ENCODE assay signal across 18 cellular contexts in genomic region chr11:12668166-12668565, GRCh38. TPM values are rescaled to one million over a fixed set of nuclear protein-coding genes. Genes with fewer than 3 reads are reported as not detected.
"Had no signal": no experiment of that assay in that cellular context is flagged by ENCODE, and none has a peak within 500 bp of the region (broad histone marks: within the 10 kb centered on the region; RNA-seq: fewer than 3 reads in every experiment).

No MANE protein-coding gene starts in this region.

- H3K9me3 ChIP-seq: colonic mucosa, esophagus squamous epithelium, gastroesophageal sphincter, neutrophil, psoas muscle, stomach, thoracic aorta had no signal

- DNase-seq: colonic mucosa; dermis blood vessel endothelial cell; esophagus squamous epithelium; kidney; left cardiac atrium; left ventricle myocardium superior; mesendoderm; naive thymus-derived CD8-positive, alpha-beta T cell; psoas muscle; stimulated activated CD4-positive, alpha-beta T cell treated with anti-CD3 and anti-CD28 coated beads, Interleukin-2, amount 100 ng/mL, for 24 hours; stimulated activated naive CD4-positive, alpha-beta T cell; stomach; substantia nigra had no signal

- H3K27ac Mint-ChIP-seq: naive thymus-derived CD8-positive, alpha-beta T cell had no signal

- FAIRE-seq: kidney had no signal

- H3K27me3 ChIP-seq: colonic mucosa, esophagus squamous epithelium, gastroesophageal sphincter, stomach had no signal

- H3K4me1 ChIP-seq: colonic mucosa, psoas muscle had no signal

- H3K27ac ChIP-seq: colonic mucosa, esophagus squamous epithelium, gastroesophageal sphincter, neutrophil, psoas muscle, thoracic aorta had no signal

- H3K36me3 ChIP-seq: colonic mucosa, esophagus squamous epithelium, gastroesophageal sphincter, neutrophil, stomach, thoracic aorta had no signal

- H3K4me3 ChIP-seq: colonic mucosa, esophagus squamous epithelium, gastroesophageal sphincter, lung, psoas muscle, skin epidermis, stomach, thoracic aorta had no signal

- H3K4me3 Mint-ChIP-seq: naive thymus-derived CD8-positive, alpha-beta T cell had no signal

RNA-seq across cellular contexts. Expression of gene TEAD1, which starts 6.1 kb away (rescaled TPM):
- total RNA-seq: naive thymus-derived CD8-positive, alpha-beta T cell had no signal
- polyA plus RNA-seq: naive thymus-derived CD8-positive, alpha-beta T cell had no signal
